1 cellular context compared by ENCODE assay signal in the genomic region with DNA sequence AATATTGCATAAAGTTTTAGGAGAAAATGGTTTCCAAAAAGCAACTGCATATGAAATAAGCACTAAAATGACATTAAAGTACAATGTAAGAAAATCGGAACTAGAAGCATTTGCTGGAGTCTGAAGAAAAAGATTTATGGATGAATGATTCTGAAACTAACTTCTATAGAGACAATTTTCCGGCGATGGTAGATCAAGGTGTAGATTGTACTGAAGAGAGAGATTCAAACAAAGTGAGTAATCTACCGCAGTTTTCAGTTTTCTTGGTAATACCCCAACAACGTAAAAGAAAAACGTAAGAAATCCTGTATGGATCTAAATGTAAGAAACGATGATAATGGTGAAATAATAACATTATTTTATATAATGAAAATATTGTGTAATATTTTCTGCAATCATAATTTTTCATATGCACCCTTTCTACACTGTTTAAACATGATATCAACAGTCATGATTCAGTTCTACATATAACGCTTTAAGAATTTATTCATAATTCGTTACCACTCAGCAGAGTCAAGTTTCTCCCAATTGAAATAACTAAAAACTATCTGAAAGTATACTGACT.
TF ChIP-seq lines count a peak whose summit lies in the region.

No MANE protein-coding gene starts in this region.

TF ChIP-seq in GM23338, 12 proteins besides CTCF, POLR2A, EP300 and RAD21 (continued from another document):
- TF ChIP-seq, protein P1, sequence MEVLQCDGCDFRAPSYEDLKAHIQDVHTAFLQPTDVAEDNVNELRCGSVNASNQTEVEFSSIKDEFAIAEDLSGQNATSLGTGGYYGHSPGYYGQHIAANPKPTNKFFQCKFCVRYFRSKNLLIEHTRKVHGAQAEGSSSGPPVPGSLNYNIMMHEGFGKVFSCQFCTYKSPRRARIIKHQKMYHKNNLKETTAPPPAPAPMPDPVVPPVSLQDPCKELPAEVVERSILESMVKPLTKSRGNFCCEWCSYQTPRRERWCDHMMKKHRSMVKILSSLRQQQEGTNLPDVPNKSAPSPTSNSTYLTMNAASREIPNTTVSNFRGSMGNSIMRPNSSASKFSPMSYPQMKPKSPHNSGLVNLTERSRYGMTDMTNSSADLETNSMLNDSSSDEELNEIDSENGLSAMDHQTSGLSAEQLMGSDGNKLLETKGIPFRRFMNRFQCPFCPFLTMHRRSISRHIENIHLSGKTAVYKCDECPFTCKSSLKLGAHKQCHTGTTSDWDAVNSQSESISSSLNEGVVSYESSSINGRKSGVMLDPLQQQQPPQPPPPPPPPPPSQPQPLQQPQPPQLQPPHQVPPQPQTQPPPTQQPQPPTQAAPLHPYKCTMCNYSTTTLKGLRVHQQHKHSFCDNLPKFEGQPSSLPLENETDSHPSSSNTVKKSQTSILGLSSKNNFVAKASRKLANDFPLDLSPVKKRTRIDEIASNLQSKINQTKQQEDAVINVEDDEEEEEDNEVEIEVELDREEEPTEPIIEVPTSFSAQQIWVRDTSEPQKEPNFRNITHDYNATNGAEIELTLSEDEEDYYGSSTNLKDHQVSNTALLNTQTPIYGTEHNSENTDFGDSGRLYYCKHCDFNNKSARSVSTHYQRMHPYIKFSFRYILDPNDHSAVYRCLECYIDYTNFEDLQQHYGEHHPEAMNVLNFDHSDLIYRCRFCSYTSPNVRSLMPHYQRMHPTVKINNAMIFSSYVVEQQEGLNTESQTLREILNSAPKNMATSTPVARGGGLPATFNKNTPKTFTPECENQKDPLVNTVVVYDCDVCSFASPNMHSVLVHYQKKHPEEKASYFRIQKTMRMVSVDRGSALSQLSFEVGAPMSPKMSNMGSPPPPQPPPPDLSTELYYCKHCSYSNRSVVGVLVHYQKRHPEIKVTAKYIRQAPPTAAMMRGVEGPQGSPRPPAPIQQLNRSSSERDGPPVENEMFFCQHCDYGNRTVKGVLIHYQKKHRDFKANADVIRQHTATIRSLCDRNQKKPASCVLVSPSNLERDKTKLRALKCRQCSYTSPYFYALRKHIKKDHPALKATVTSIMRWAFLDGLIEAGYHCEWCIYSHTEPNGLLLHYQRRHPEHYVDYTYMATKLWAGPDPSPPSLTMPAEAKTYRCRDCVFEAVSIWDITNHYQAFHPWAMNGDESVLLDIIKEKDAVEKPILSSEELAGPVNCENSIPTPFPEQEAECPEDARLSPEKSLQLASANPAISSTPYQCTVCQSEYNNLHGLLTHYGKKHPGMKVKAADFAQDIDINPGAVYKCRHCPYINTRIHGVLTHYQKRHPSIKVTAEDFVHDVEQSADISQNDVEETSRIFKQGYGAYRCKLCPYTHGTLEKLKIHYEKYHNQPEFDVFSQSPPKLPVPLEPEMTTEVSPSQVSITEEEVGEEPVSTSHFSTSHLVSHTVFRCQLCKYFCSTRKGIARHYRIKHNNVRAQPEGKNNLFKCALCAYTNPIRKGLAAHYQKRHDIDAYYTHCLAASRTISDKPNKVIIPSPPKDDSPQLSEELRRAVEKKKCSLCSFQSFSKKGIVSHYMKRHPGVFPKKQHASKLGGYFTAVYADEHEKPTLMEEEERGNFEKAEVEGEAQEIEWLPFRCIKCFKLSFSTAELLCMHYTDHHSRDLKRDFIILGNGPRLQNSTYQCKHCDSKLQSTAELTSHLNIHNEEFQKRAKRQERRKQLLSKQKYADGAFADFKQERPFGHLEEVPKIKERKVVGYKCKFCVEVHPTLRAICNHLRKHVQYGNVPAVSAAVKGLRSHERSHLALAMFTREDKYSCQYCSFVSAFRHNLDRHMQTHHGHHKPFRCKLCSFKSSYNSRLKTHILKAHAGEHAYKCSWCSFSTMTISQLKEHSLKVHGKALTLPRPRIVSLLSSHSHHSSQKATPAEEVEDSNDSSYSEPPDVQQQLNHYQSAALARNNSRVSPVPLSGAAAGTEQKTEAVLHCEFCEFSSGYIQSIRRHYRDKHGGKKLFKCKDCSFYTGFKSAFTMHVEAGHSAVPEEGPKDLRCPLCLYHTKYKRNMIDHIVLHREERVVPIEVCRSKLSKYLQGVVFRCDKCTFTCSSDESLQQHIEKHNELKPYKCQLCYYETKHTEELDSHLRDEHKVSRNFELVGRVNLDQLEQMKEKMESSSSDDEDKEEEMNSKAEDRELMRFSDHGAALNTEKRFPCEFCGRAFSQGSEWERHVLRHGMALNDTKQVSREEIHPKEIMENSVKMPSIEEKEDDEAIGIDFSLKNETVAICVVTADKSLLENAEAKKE (CRISPR knock-in tag; IDR thresholded peaks at IDR 0.05) = no peak
